8 cellular contexts compared by ENCODE assay signal in the genomic region with DNA sequence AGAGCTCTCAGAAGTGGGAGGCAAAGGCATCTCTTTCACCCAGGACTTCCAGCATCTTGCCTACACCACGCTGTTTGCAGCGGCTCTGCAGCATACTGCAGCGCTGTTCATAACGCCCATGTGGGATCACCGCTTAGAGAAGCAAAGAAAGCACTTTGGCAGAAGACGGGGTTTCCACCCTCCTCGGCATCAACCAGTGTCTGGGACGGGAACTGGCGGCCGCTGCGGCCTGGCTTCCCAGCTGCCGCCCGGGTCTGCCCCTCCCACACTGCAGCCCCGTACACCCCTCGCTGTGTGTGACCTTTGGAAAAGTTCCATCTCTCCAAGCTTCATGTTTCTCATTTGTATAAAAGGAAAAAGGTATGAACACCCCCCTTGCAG. TPM values are rescaled to one million over a fixed set of nuclear protein-coding genes. Genes with fewer than 3 reads are reported as not detected.
DNase-seq lines count a peak whose midpoint lies in the region; ATAC-seq and TF ChIP-seq lines count a peak whose summit lies in the region.

No MANE protein-coding gene starts in this region.

- H3K27ac ChIP-seq in GM23338 (ENCODE audit: low read depth) (no peak overlapping the region), adrenal gland (peak overlapping the region; percentile 91 to 96 (median 95)), heart left ventricle (peak overlapping the region; percentile 76 to 97 (median 92))

- peak overlapping the region; percentile 94 for H2AFZ ChIP-seq in GM23338

- H3K4me3 ChIP-seq in GM23338 (peak overlapping the region; percentile 74), adrenal gland (peak overlapping the region in 2 of 4 donors; percentile 57 to 67), heart left ventricle (peak overlapping the region; percentile 59 to 88 (median 80))

- H3K4me1 ChIP-seq in GM23338 (ENCODE audit: insufficient read depth) (0 out of 2 replicates have a peak, but pooled peaks cover 7% of the 10 kb centered on the region), adrenal gland (replicated peaks in 1 of 2) (peaks cover 0 to 35% of the 10 kb centered on the region in 2 donors), heart left ventricle (peaks cover 0 to 45% (median 9%) of the 10 kb centered on the region in 12 donors)

- no peak overlapping the region; the same call in 1 of the 2 replicates for H3K27ac Mint-ChIP-seq in GM23338

- peaks cover 13% of the 10 kb centered on the region for H3K36me3 Mint-ChIP-seq in GM23338 (ENCODE audit: low read depth)

- H3K27me3 ChIP-seq in GM23338 (ENCODE audit: insufficient read depth) = peaks cover 19% of the 10 kb centered on the region
- H3K27me3 ChIP-seq in adrenal gland = no peaks in the 10 kb centered on the region
- H3K27me3 ChIP-seq in heart left ventricle = no peaks in the 10 kb centered on the region

- H3F3A ChIP-seq in GM23338 (replicated peaks; ENCODE audit: low read depth) = peaks cover 10% of the 10 kb centered on the region

- H4K20me1 ChIP-seq in GM23338 (replicated peaks; ENCODE audit: insufficient read depth) = no peaks in the 10 kb centered on the region

- ATAC-seq in GM23338 = peak; percentile 82
- peak; percentile 63 to 77 (median 73) for ATAC-seq in heart left ventricle
- peak; percentile 62 for ATAC-seq in omental fat pad (ENCODE audit: low FRiP score)

- H3K4me2 ChIP-seq in GM23338 = peak overlapping the region; percentile 86

- H3K9me3 Mint-ChIP-seq in GM23338 = no peaks in the 10 kb centered on the region; the same call in 2 of the 3 replicates

- H3K36me3 ChIP-seq in GM23338 (ENCODE audit: insufficient read depth) (no peaks in the 10 kb centered on the region), adrenal gland (replicated peaks in 1 of 2) (peaks cover 0 to 5% of the 10 kb centered on the region in 2 donors), heart left ventricle (peaks cover 0 to 19% (median 9%) of the 10 kb centered on the region in 9 donors)

- intact Hi-C loops in adrenal gland (cut with DNase I) (no loop called here), heart left ventricle (cut with DNase I) (loop anchor here in 1 of 10 donors (2.0 kb wide), 1 partner anchor 14 kb away; a partner anchor contains a TSS)

- WGBS in adrenal gland, 4 donors = 0 to 10% (median 3%) methylated on average over 11 to 15 of the region's 15 CpGs
- 2 to 6% (median 3%) methylated on average over 15 of the region's 15 CpGs for WGBS in heart left ventricle, 4 donors

- peak overlapping the region; percentile 89 for H3K4me3 Mint-ChIP-seq in GM23338

- H3K79me2 ChIP-seq in GM23338 (replicated peaks; ENCODE audit: insufficient read depth) = no peaks in the 10 kb centered on the region

- H3K4me1 Mint-ChIP-seq in GM23338 = peaks cover 15% of the 10 kb centered on the region

- peak; percentile 31 for DNase-seq in CD1c-positive myeloid dendritic cell (ENCODE audit: extremely low spot score)
- DNase-seq in GM23338 (ENCODE audit: low spot score) = peak; percentile 74
- DNase-seq in RKO (ENCODE audit: low spot score) = peak; percentile 51
- DNase-seq in adrenal gland = peak; percentile 45 to 73 (median 51)
- peak; percentile 47 to 72 (median 52) for DNase-seq in heart left ventricle
- DNase-seq in omental fat pad (ENCODE audit: low spot score) = peak; percentile 24
- no peak for DNase-seq in NCI-H2171 treated with DMSO at 0.1 percent for 48 hours (lab: John Stamatoyannopoulos, UW)
- no peak for DNase-seq in NCI-H2029 (lab: John Stamatoyannopoulos, UW)

- TF ChIP-seq CTCF in GM23338 (conservative IDR thresholded peaks at IDR 0.05; ENCODE audit: low read depth in 2 of 2) (no peak), adrenal gland (IDR thresholded peaks at IDR 0.05) (no peak), heart left ventricle (IDR thresholded peaks at IDR 0.05) (no peak), omental fat pad (IDR thresholded peaks at IDR 0.05) (no peak)

- TF ChIP-seq POLR2A in adrenal gland (IDR thresholded peaks at IDR 0.05) (no peak), heart left ventricle (IDR thresholded peaks at IDR 0.05) (no peak)

- H3K9me3 ChIP-seq in adrenal gland (replicated peaks in 1 of 3) (no peaks in the 10 kb centered on the region), heart left ventricle (no peaks in the 10 kb centered on the region)

- peaks cover 28% of the 10 kb centered on the region for H3K27me3 Mint-ChIP-seq in GM23338 (ENCODE audit: insufficient read depth, low read depth, poor library complexity)

- no peaks in the 10 kb centered on the region for H3K9me2 ChIP-seq in GM23338 (ENCODE audit: insufficient read depth)

TF ChIP-seq in GM23338, 12 proteins besides CTCF, POLR2A, EP300 and RAD21 (continues in another document):
- TF ChIP-seq POLR2AphosphoS5 (IDR thresholded peaks at IDR 0.05; ENCODE audit: low read depth) = no peak; the same call in 1 of the 2 replicates
- TF ChIP-seq, protein P1, sequence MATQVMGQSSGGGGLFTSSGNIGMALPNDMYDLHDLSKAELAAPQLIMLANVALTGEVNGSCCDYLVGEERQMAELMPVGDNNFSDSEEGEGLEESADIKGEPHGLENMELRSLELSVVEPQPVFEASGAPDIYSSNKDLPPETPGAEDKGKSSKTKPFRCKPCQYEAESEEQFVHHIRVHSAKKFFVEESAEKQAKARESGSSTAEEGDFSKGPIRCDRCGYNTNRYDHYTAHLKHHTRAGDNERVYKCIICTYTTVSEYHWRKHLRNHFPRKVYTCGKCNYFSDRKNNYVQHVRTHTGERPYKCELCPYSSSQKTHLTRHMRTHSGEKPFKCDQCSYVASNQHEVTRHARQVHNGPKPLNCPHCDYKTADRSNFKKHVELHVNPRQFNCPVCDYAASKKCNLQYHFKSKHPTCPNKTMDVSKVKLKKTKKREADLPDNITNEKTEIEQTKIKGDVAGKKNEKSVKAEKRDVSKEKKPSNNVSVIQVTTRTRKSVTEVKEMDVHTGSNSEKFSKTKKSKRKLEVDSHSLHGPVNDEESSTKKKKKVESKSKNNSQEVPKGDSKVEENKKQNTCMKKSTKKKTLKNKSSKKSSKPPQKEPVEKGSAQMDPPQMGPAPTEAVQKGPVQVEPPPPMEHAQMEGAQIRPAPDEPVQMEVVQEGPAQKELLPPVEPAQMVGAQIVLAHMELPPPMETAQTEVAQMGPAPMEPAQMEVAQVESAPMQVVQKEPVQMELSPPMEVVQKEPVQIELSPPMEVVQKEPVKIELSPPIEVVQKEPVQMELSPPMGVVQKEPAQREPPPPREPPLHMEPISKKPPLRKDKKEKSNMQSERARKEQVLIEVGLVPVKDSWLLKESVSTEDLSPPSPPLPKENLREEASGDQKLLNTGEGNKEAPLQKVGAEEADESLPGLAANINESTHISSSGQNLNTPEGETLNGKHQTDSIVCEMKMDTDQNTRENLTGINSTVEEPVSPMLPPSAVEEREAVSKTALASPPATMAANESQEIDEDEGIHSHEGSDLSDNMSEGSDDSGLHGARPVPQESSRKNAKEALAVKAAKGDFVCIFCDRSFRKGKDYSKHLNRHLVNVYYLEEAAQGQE (IDR thresholded peaks at IDR 0.05; ENCODE audit: unreplicated experiment) = no peak
- no peak for TF ChIP-seq EZH2phosphoT487 (IDR thresholded peaks at IDR 0.05; ENCODE audit: unreplicated experiment)
- TF ChIP-seq NANOG (IDR thresholded peaks at IDR 0.05; ENCODE audit: borderline replicate concordance) = no peak
- no peak for TF ChIP-seq JUNB (IDR thresholded peaks at IDR 0.05; ENCODE audit: unreplicated experiment)
- no peak for TF ChIP-seq ZNF114 (CRISPR knock-in tag; IDR thresholded peaks at IDR 0.05)
- TF ChIP-seq, protein P2, sequence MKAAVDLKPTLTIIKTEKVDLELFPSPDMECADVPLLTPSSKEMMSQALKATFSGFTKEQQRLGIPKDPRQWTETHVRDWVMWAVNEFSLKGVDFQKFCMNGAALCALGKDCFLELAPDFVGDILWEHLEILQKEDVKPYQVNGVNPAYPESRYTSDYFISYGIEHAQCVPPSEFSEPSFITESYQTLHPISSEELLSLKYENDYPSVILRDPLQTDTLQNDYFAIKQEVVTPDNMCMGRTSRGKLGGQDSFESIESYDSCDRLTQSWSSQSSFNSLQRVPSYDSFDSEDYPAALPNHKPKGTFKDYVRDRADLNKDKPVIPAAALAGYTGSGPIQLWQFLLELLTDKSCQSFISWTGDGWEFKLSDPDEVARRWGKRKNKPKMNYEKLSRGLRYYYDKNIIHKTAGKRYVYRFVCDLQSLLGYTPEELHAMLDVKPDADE (IDR thresholded peaks at IDR 0.05) = no peak
- TF ChIP-seq CREB1 (CRISPR knock-in tag; IDR thresholded peaks at IDR 0.05; ENCODE audit: low read depth) = no peak
- no peak for TF ChIP-seq EZH2 (IDR thresholded peaks at IDR 0.05; ENCODE audit: low read depth, unreplicated experiment)

RNA-seq across cellular contexts. Expression of a gene that starts 0.5 kb away (rescaled TPM):
- total RNA-seq in GM23338 (2014; rRNA removed; shearing (Covaris generic)) = 2.6 and 3.4 TPM in 2 replicates
- polyA plus RNA-seq in GM23338 (2016; fragmentation: Nextera tagmentation; extraction: Ambion mirVana) (0.89 and 1.1 TPM in 2 replicates), adrenal gland (10 to 100 TPM in 1 of 3 donors, 1 to 10 TPM in 2; 4.7 to 12.0 (median 5.9) TPM), heart left ventricle (1 to 10 TPM; 4.0 to 5.4 TPM)
- total RNA-seq in adrenal gland (10 to 100 TPM in 7 of 8 donors, 1 to 10 TPM in 1; 8.9 to 41.1 (median 13.5) TPM), heart left ventricle (1 to 10 TPM; 5.3 to 9.5 (median 7.6) TPM), omental fat pad (10 to 100 TPM in 1 of 4 donors, 1 to 10 TPM in 3; 6.0 to 17.0 (median 8.5) TPM)

RNA-seq across cellular contexts. Expression of a gene that starts 13.4 kb away (rescaled TPM):
- 41.0 and 59.2 TPM in 2 replicates for total RNA-seq in GM23338 (2014; rRNA removed; shearing (Covaris generic))
- polyA plus RNA-seq in GM23338 (2016; fragmentation: Nextera tagmentation; extraction: Ambion mirVana) (25.2 and 27.0 TPM in 2 replicates), adrenal gland (10 to 100 TPM; 31.3 to 55.3 (median 43.9) TPM), heart left ventricle (10 to 100 TPM; 32.8 to 38.4 TPM)
- total RNA-seq in adrenal gland (10 to 100 TPM in 7 of 8 donors, 1 to 10 TPM in 1; 7.2 to 33.0 (median 26.8) TPM), heart left ventricle (10 to 100 TPM; 22.0 to 49.1 (median 31.8) TPM), omental fat pad (10 to 100 TPM; 10.2 to 27.3 (median 17.4) TPM)

RNA-seq across cellular contexts. Expression of a gene that starts 13.7 kb away (rescaled TPM):
- 49.3 and 53.2 TPM in 2 replicates for total RNA-seq in GM23338 (2014; rRNA removed; shearing (Covaris generic))
- polyA plus RNA-seq in GM23338 (2016; fragmentation: Nextera tagmentation; extraction: Ambion mirVana) (27.1 and 28.0 TPM in 2 replicates), adrenal gland (100 to 1,000 TPM in 1 of 3 donors, 10 to 100 TPM in 2; 61.5 to 194 (median 88.2) TPM), heart left ventricle (10 to 100 TPM; 38.4 to 99.3 TPM)
- total RNA-seq in adrenal gland (100 to 1,000 TPM in 6 of 8 donors, 10 to 100 TPM in 2; 80.5 to 194 (median 116) TPM), heart left ventricle (10 to 100 TPM; 65.0 to 90.8 (median 79.3) TPM), omental fat pad (100 to 1,000 TPM in 1 of 4 donors, 10 to 100 TPM in 3; 83.5 to 109 (median 91.8) TPM)

RNA-seq across cellular contexts. Expression of a gene that starts 21.5 kb away (rescaled TPM):
- total RNA-seq in GM23338 (2014; rRNA removed; shearing (Covaris generic)) = 26.8 and 28.5 TPM in 2 replicates
- polyA plus RNA-seq in GM23338 (2016; fragmentation: Nextera tagmentation; extraction: Ambion mirVana) (41.1 and 46.4 TPM in 2 replicates), adrenal gland (10 to 100 TPM; 18.2 to 45.5 (median 22.4) TPM), heart left ventricle (10 to 100 TPM in 1 of 2 donors, 1 to 10 TPM in 1; 8.1 to 18.9 TPM)
- total RNA-seq in adrenal gland (10 to 100 TPM in 7 of 8 donors, 1 to 10 TPM in 1; 8.3 to 22.2 (median 18.8) TPM), heart left ventricle (10 to 100 TPM in 5 of 9 donors, 1 to 10 TPM in 4; 7.7 to 15.5 (median 11.1) TPM), omental fat pad (10 to 100 TPM in 2 of 4 donors, 1 to 10 TPM in 2; 8.0 to 12.4 (median 9.9) TPM)

Comparison
In these comparisons a context has a peak if more than half of its experiments do, and no peak if none do; other contexts are left out.
1. DNase-seq: peak in CD1c-positive myeloid dendritic cell (single experiment), GM23338 (single experiment), RKO (single experiment), adrenal gland (7 of 7), heart left ventricle (5 of 5) and omental fat pad (single experiment); none in NCI-H2171 treated with DMSO at 0.1 percent for 48 hours (single experiment) and NCI-H2029 (single experiment).
2. Peak in every context shown above with its lines, with median percentiles within 50 percentile points of each other: ATAC-seq.